In the genomic region with DNA sequence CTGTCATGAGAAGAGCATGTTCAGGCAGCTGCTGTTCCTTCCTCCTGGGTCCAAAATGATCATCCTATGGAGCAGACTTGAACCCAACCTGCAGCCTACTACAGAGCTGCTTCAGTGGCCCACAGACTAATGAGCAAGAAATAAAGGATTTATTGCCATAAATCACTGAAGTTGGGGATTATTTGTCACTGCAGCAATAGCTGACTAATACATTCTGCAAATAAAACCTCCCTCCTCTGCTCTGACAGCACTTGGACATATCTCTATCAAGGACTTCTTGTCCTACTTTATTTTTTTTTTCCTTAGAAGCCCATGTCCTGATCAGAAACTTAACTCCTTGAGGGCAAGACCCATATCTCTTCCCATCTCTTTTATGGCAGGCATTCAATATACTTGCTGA, we compare ENCODE assay signal across 27 cellular contexts.
"Had no signal": no experiment of that assay in that cellular context is flagged by ENCODE, and none has a peak within 500 bp of the region (broad histone marks: within the 10 kb centered on the region; RNA-seq: fewer than 3 reads in every experiment).

No MANE protein-coding gene starts in this region.

- H3K27me3 ChIP-seq: stomach, suprapubic skin, testis, thyroid gland, tibial artery, tibial nerve, transverse colon, upper lobe of left lung, upper lobe of right lung, uterus, vagina had no signal

- H3K9me3 ChIP-seq: suprapubic skin, testis, thoracic aorta, thyroid gland, transverse colon, upper lobe of right lung, uterus, vagina had no signal

- H3K4me1 ChIP-seq: stomach, thyroid gland, tibial artery, tibial nerve, transverse colon, upper lobe of left lung, upper lobe of right lung, uterus, vagina had no signal

- FAIRE-seq: urothelium cell line had no signal

- DNase-seq: stimulated activated CD4-positive, alpha-beta T cell treated with anti-CD3 and anti-CD28 coated beads, Interleukin-2, amount 100 ng/mL, for 48 hours; stimulated activated CD4-positive, alpha-beta T cell treated with anti-CD3 and anti-CD28 coated beads, Interleukin-4, amount 100 ng/mL, for 1 hour; stimulated activated CD4-positive, alpha-beta T cell treated with anti-CD3 and anti-CD28 coated beads, Interleukin-4, amount 100 ng/mL, for 24 hours; stimulated activated CD4-positive, alpha-beta T cell treated with anti-CD3 and anti-CD28 coated beads, Interleukin-4, amount 100 ng/mL, for 4 hours; stimulated activated CD8-positive, alpha-beta memory T cell treated with anti-CD3 and anti-CD28 coated beads, Interleukin-4, amount 100 ng/mL, for 48 hours; stimulated activated naive B cell treated with anti-CD40 and anti-IgM and Interleukin-4, amounts not matched to agents 10 μg/mL and 1 μg/mL and 100 μg/mL, for 72 hours; stimulated activated naive CD4-positive, alpha-beta T cell; stimulated activated naive CD4-positive, alpha-beta T cell treated with Interleukin-2 at 50 U/mL for 16 hours; stimulated activated naive CD8-positive, alpha-beta T cell treated with anti-CD3 and anti-CD28 coated beads, Interleukin-15, amount 100 ng/mL, for 72 hours; stimulated activated naive CD8-positive, alpha-beta T cell treated with anti-CD3 and anti-CD28 coated beads, Interleukin-15, Interleukin-2, amounts not matched to agents 100 U/mL and 50 U/mL, for 24 hours; stomach; substantia nigra; testis; thyroid gland; tibial artery; transverse colon; trophoblast cell; upper lobe of left lung; upper lobe of right lung; uterus had no signal

- H3K4me3 ChIP-seq: stomach, suprapubic skin, testis, thoracic aorta, thyroid gland, tibial artery, tibial nerve, transverse colon, upper lobe of left lung, upper lobe of right lung, uterus, vagina had no signal

- H3K36me3 ChIP-seq: stomach, suprapubic skin, thoracic aorta, thyroid gland, tibial artery, tibial nerve, transverse colon, upper lobe of left lung, upper lobe of right lung, uterus, vagina had no signal

- H3K27ac ChIP-seq: stomach, suprapubic skin, testis, thoracic aorta, thyroid gland, tibial artery, tibial nerve, transverse colon, upper lobe of left lung, upper lobe of right lung, uterus, vagina had no signal

- ATAC-seq: stimulated activated effector memory CD8-positive, alpha-beta T cell treated with anti-CD3 and anti-CD28 coated beads, Interleukin-12 subunit alpha, Interleukin-12 subunit beta, amount 100 ng/mL, for 72 hours; stimulated activated memory B cell treated with anti-CD40 and anti-IgM and Interleukin-4, amounts not matched to agents 10 μg/mL and 1 μg/mL and 100 μg/mL, for 72 hours; stimulated activated naive B cell treated with anti-CD40 and anti-IgM and Interleukin-4, amounts not matched to agents 10 μg/mL and 1 μg/mL and 100 μg/mL, for 72 hours; stimulated activated naive CD8-positive, alpha-beta T cell treated with anti-CD3 and anti-CD28 coated beads, Interleukin-15, amount 100 ng/mL, for 72 hours; stimulated activated naive CD8-positive, alpha-beta T cell treated with anti-CD3 and anti-CD28 coated beads, Interleukin-15, Interleukin-2, amounts not matched to agents 100 U/mL and 50 U/mL, for 24 hours; upper lobe of right lung had no signal
